ENCODE assay signal across 1 cellular context in the genomic region with DNA sequence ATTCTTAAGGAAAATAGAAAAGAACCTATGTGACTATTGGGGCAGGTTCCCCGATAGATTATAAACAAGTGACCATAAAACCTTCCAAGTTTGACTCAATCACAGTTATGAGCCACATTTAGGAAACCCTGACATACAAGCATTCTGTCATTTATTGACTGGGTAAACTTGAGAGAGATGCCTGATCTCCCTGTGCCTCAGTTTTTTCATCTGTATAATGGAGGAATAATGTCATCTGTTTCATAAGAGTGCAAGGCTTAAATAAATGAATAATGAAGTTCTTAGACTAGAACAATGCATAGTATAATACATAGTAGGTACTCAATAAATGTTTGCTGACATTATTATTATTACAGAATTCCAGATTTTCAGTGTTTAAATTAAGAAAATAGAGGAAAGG.
TF ChIP-seq lines count a peak whose summit lies in the region.

No MANE protein-coding gene starts in this region.

TF ChIP-seq in K562, 482 proteins besides CTCF, POLR2A, EP300 and RAD21 (continued from another document):
- TF ChIP-seq, protein P1, sequence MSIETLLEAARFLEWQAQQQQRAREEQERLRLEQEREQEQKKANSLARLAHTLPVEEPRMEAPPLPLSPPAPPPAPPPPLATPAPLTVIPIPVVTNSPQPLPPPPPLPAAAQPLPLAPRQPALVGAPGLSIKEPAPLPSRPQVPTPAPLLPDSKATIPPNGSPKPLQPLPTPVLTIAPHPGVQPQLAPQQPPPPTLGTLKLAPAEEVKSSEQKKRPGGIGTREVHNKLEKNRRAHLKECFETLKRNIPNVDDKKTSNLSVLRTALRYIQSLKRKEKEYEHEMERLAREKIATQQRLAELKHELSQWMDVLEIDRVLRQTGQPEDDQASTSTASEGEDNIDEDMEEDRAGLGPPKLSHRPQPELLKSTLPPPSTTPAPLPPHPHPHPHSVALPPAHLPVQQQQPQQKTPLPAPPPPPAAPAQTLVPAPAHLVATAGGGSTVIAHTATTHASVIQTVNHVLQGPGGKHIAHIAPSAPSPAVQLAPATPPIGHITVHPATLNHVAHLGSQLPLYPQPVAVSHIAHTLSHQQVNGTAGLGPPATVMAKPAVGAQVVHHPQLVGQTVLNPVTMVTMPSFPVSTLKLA (conservative IDR thresholded peaks at IDR 0.05), result no peak
- TF ChIP-seq SMARCA5 (IDR thresholded peaks at IDR 0.05) (no peak), BCOR (IDR thresholded peaks at IDR 0.05) (peak; percentile 72; the same call in 1 of the 2 replicates)
